8 cellular contexts compared by ENCODE assay signal in the genomic region with DNA sequence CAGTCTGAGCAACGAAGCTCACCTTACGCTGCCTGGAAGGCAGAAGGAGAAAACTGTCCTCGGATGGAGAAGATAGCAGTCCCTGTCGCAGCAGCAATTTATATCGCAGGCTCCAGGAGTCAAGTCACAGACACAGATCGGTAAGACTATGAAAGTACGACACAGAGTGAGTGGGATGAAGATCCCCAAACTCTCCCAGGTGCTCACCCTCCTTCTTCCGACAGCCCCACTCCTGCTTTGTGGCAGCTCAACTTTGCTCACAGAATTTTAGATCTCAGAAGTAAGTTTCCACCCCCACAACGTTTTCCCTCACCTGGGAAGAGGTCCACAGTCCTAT. TPM values are rescaled to one million over a fixed set of nuclear protein-coding genes. Genes with fewer than 3 reads are reported as not detected.
DNase-seq lines count a peak whose midpoint lies in the region; ATAC-seq, FAIRE-seq and TF ChIP-seq lines count a peak whose summit lies in the region.

No MANE protein-coding gene starts in this region.

- H3K4me2 ChIP-seq in BLaER1 treated with 17β-estradiol and CSF1 and Interleukin-3, amounts not matched to agents 10 nM and 100 nM = peak overlapping the region; percentile 88 to 99 (median 96)
- peak overlapping the region; percentile 88 for H3K4me2 ChIP-seq in HepG2 (ENCODE audit: low read depth, low read length)

- POLR2A ChIA-PET in HepG2 (lab: Yijun Ruan, JAX) = interaction anchor here (1.0 to 2.2 kb wide), 11 partner anchors 36 to 437 kb away, joined by 3 to 13 read pairs (median 5); a partner anchor contains a TSS

- peak overlapping the region; percentile 79 to 91 (median 85) for H3K9ac ChIP-seq in BLaER1 treated with 17β-estradiol and CSF1 and Interleukin-3, amounts not matched to agents 10 nM and 100 nM
- peak overlapping the region; percentile 88 for H3K9ac ChIP-seq in HepG2 (ENCODE audit: insufficient read depth, low read depth, low read length)

- TF ChIP-seq RAD21 in HepG2 (CRISPR knock-in tag; IDR thresholded peaks at IDR 0.05) = no peak

- no peaks in the 10 kb centered on the region for H3K27me3 ChIP-seq in BLaER1 treated with 17β-estradiol and CSF1 and Interleukin-3, amounts not matched to agents 10 nM and 100 nM
- H3K27me3 ChIP-seq in HepG2 (ENCODE audit: control insufficient read depth in 1 of 2, insufficient read depth in 2 of 2, low read length in 2 of 2) (no peaks in the 10 kb centered on the region; a peak in 1 of 5 replicates), tibial nerve (no peaks in the 10 kb centered on the region)

- TF ChIP-seq EP300 in HepG2 (IDR thresholded peaks at IDR 0.05; ENCODE audit: low read depth in 2 of 2, low read length in 2 of 2) (no peak), HepG2 (CRISPR knock-in tag; IDR thresholded peaks at IDR 0.05; ENCODE audit: borderline replicate concordance) (no peak), tibial nerve (IDR thresholded peaks at IDR 0.05) (no peak)

- CTCF ChIA-PET in HepG2 (lab: Yijun Ruan, JAX; ENCODE audit: low intra/inter-chr PET ratio, low total read pairs) = interaction anchor here (0.6 to 2.3 kb wide), 5 partner anchors 149 to 350 kb away, joined by 3 to 41 read pairs (median 5); a partner anchor contains a TSS

- BruUV-seq in HepG2 (replicated peaks; lab: Mats Ljungman, UMichigan) = no TSS peak

- H3K79me2 ChIP-seq in HepG2 (ENCODE audit: insufficient read depth, low read length) = peaks cover 29% of the 10 kb centered on the region

- H3K4me3 ChIP-seq in BLaER1 treated with 17β-estradiol and CSF1 and Interleukin-3, amounts not matched to agents 10 nM and 100 nM = peak overlapping the region; percentile 83 to 98 (median 90)
- H3K4me3 ChIP-seq in astrocyte of the cerebellum (ENCODE audit: low read depth, low read length) (peak overlapping the region; percentile 88), HepG2 (replicated peaks in 1 of 3; ENCODE audit: insufficient read depth in 1 of 3, low read depth in 2 of 3, low read length in 3 of 3) (peak overlapping the region; percentile 76 to 97 (median 83)), tibial nerve (peak overlapping the region; percentile 71 to 90 (median 83))

- peak overlapping the region; percentile 25 for H2AFZ ChIP-seq in HepG2 (ENCODE audit: low read length)

- no peak for DNase-seq in astrocyte of the cerebellum (ENCODE audit: low read depth)
- no peak for DNase-seq in HepG2 (ENCODE audit: low spot score)
- DNase-seq in tibial nerve (ENCODE audit: low spot score in 2 of 2) = no peak
- no peak for DNase-seq in activated CD8-positive, alpha-beta memory T cell treated with anti-CD3 and anti-CD28 coated beads, Interleukin-2, amount 50 U/mL, for 4 hours
- no peak for DNase-seq in stimulated activated CD4-positive, alpha-beta T cell treated with anti-CD3 and anti-CD28 coated beads, Interleukin-1b, Interleukin-23, amount 100 ng/mL, for 48 hours

- TF ChIP-seq POLR2A in HepG2 (IDR thresholded peaks at IDR 0.05; ENCODE audit: insufficient read depth in 1 of 2, low read depth in 2 of 2, low read length in 2 of 2) (no peak), tibial nerve (IDR thresholded peaks at IDR 0.05) (no peak)

- in situ Hi-C loops in astrocyte of the cerebellum (cut with HindIII; ENCODE audit: low sequenced_read_pairs) = no loop called here
- in situ Hi-C loops in HepG2 (cut with HindIII; ENCODE audit: extremely low pct_ligation_motif_present, low pct_unique_long_range_greater_than_20kb) = no loop called here

- 1% methylated on average over 9 of the region's 9 CpGs for WGBS in HepG2 (ENCODE audit: low lambda C conversion rate)
- 0 to 2% methylated on average over 9 of the region's 9 CpGs for WGBS in tibial nerve, 2 donors

- ATAC-seq in HG03135 (IDR thresholded peaks at IDR 0.05; ENCODE audit: unreplicated experiment) (peak; percentile 5), HepG2 (peak; percentile 4; the same call in 2 of the 3 replicates), HG02970 (IDR thresholded peaks at IDR 0.05; ENCODE audit: low FRiP score, unreplicated experiment) (no peak)

- H4K20me1 ChIP-seq in BLaER1 treated with 17β-estradiol and CSF1 and Interleukin-3, amounts not matched to agents 10 nM and 100 nM = peaks cover 0 to 44% (median 0%) of the 10 kb centered on the region in 11 experiments; a peak in 7 of 22 replicates
- no peaks in the 10 kb centered on the region for H4K20me1 ChIP-seq in HepG2 (ENCODE audit: insufficient read depth, low read length)

- intact Hi-C loops in HepG2 (cut with micrococcal nuclease; ENCODE audit: unreplicated experiment) = no loop called here

- no peak for FAIRE-seq in HepG2 (lab: Jason Lieb, UNC)

- peak overlapping the region; percentile 55 to 78 (median 73); a peak in 21 of 22 replicates for H3K27ac ChIP-seq in BLaER1 treated with 17β-estradiol and CSF1 and Interleukin-3, amounts not matched to agents 10 nM and 100 nM
- peak overlapping the region; percentile 72 for H3K27ac ChIP-seq in HepG2 (ENCODE audit: extremely low read length, insufficient read depth, low read length)
- H3K27ac ChIP-seq in tibial nerve = peak overlapping the region; percentile 72 to 95 (median 90)

- peaks cover 0 to 5% (median 3%) of the 10 kb centered on the region in 11 experiments; a peak in 17 of 22 replicates for H3K9me3 ChIP-seq in BLaER1 treated with 17β-estradiol and CSF1 and Interleukin-3, amounts not matched to agents 10 nM and 100 nM (replicated peaks in 1 of 11)
- H3K9me3 ChIP-seq in HepG2 (ENCODE audit: low read length) (no peaks in the 10 kb centered on the region), tibial nerve (no peaks in the 10 kb centered on the region)

- no peak for TF ChIP-seq CTCF in astrocyte of the cerebellum (IDR thresholded peaks at IDR 0.05; ENCODE audit: low read depth, low read length, missing control alignments)
- TF ChIP-seq CTCF in HepG2 (CRISPR knock-in tag; IDR thresholded peaks at IDR 0.05) = no peak
- TF ChIP-seq CTCF in tibial nerve (IDR thresholded peaks at IDR 0.05) = no peak

- H3K36me3 ChIP-seq in BLaER1 treated with 17β-estradiol and CSF1 and Interleukin-3, amounts not matched to agents 10 nM and 100 nM = peaks cover 26 to 42% (median 38%) of the 10 kb centered on the region in 11 experiments; a peak in 20 of 22 replicates
- peaks cover 0 to 21% of the 10 kb centered on the region in 2 experiments; a peak in 3 of 5 replicates for H3K36me3 ChIP-seq in HepG2 (replicated peaks in 1 of 2; ENCODE audit: control insufficient read depth in 1 of 2, insufficient read depth in 2 of 2, low read length in 2 of 2)
- peaks cover 0 to 30% (median 0%) of the 10 kb centered on the region in 3 donors for H3K36me3 ChIP-seq in tibial nerve

- peaks cover 17 to 55% (median 33%) of the 10 kb centered on the region in 10 experiments for H3K4me1 ChIP-seq in BLaER1 treated with 17β-estradiol and CSF1 and Interleukin-3, amounts not matched to agents 10 nM and 100 nM
- H3K4me1 ChIP-seq in HepG2 (ENCODE audit: insufficient read depth, low read length) (peaks cover 34% of the 10 kb centered on the region), tibial nerve (peaks cover 0 to 28% (median 13%) of the 10 kb centered on the region in 4 donors)

RNA-seq across cellular contexts. Expression of a gene that starts 0.4 kb away (rescaled TPM):
- total RNA-seq in HepG2 (2016; rRNA removed; fragmentation: Illumina TruSeq; extraction: Trizol) = 42.2 and 60.0 TPM in 2 replicates
- 7.7 and 8.3 TPM in 2 replicates for total RNA-seq in HepG2 (2016; cell fraction: cytosol; rRNA removed; fragmentation: Illumina TruSeq; extraction: Trizol; ENCODE audit: low read depth)
- total RNA-seq in HepG2 (2016; cell fraction: insoluble cytoplasmic fraction; rRNA removed; fragmentation: Illumina TruSeq; extraction: Trizol) = 40.2 and 59.3 TPM in 2 replicates
- total RNA-seq in HepG2 (2016; cell fraction: membrane; rRNA removed; fragmentation: Illumina TruSeq; extraction: Trizol) = 22.9 and 26.8 TPM in 2 replicates
- 56.0 and 68.7 TPM in 2 replicates for total RNA-seq in HepG2 (2016; cell fraction: nucleus; rRNA removed; fragmentation: Illumina TruSeq; extraction: Trizol)
- polyA plus RNA-seq in HepG2 (2011; rRNA removed) = 39.3 and 53.3 TPM in 2 replicates
- 37.4 and 40.2 TPM in 2 replicates for polyA plus RNA-seq in HepG2 (2011; cell fraction: cytosol; rRNA removed)
- 23.9 and 27.6 TPM in 2 replicates for polyA plus RNA-seq in HepG2 (2011; cell fraction: nucleus; rRNA removed)
- polyA plus RNA-seq in HepG2 (2012) = 27.8 and 33.4 TPM in 2 replicates
- polyA plus RNA-seq in HepG2 (2016; cell fraction: cytosol; fragmentation: Illumina TruSeq; extraction: Trizol; ENCODE audit: low read depth) = 7.2 and 7.5 TPM in 2 replicates
- 36.4 and 37.1 TPM in 2 replicates for polyA plus RNA-seq in HepG2 (2016; cell fraction: insoluble cytoplasmic fraction; fragmentation: Illumina TruSeq; extraction: Trizol; ENCODE audit: low read depth)
- 15.5 and 17.6 TPM in 2 replicates for polyA plus RNA-seq in HepG2 (2016; cell fraction: membrane; fragmentation: Illumina TruSeq; extraction: Trizol; ENCODE audit: low read depth)
- 65.4 and 68.8 TPM in 2 replicates for polyA plus RNA-seq in HepG2 (2016; cell fraction: nucleus; fragmentation: Illumina TruSeq; extraction: Trizol; ENCODE audit: insufficient read depth, low read depth)
- polyA minus RNA-seq in HepG2 (2011; rRNA and poly(A)+ RNA removed; ENCODE audit: low replicate concordance) = 68.6 and 112 TPM in 2 replicates
- polyA minus RNA-seq in HepG2 (2011; cell fraction: cytosol; rRNA and poly(A)+ RNA removed) = 36.2 and 43.2 TPM in 2 replicates
- 32.1 and 37.8 TPM in 2 replicates for polyA minus RNA-seq in HepG2 (2011; cell fraction: nucleus; rRNA and poly(A)+ RNA removed)
- total RNA-seq in tibial nerve = 10 to 100 TPM; 18.6 to 34.3 (median 21.7) TPM

RNA-seq across cellular contexts. Expression of a gene that starts 36.8 kb away (rescaled TPM):
- 98.4 and 263 TPM in 2 replicates for total RNA-seq in HepG2 (2016; rRNA removed; fragmentation: Illumina TruSeq; extraction: Trizol)
- 20.5 and 24.5 TPM in 2 replicates for total RNA-seq in HepG2 (2016; cell fraction: cytosol; rRNA removed; fragmentation: Illumina TruSeq; extraction: Trizol; ENCODE audit: low read depth)
- 83.4 and 264 TPM in 2 replicates for total RNA-seq in HepG2 (2016; cell fraction: insoluble cytoplasmic fraction; rRNA removed; fragmentation: Illumina TruSeq; extraction: Trizol)
- total RNA-seq in HepG2 (2016; cell fraction: membrane; rRNA removed; fragmentation: Illumina TruSeq; extraction: Trizol) = 60.1 and 67.9 TPM in 2 replicates
- 196 and 225 TPM in 2 replicates for total RNA-seq in HepG2 (2016; cell fraction: nucleus; rRNA removed; fragmentation: Illumina TruSeq; extraction: Trizol)
- polyA plus RNA-seq in HepG2 (2011; rRNA removed) = 123 and 180 TPM in 2 replicates
- polyA plus RNA-seq in HepG2 (2011; cell fraction: cytosol; rRNA removed) = 120 and 133 TPM in 2 replicates
- 113 and 161 TPM in 2 replicates for polyA plus RNA-seq in HepG2 (2011; cell fraction: nucleus; rRNA removed)
- 117 and 149 TPM in 2 replicates for polyA plus RNA-seq in HepG2 (2012)
- polyA plus RNA-seq in HepG2 (2016; cell fraction: cytosol; fragmentation: Illumina TruSeq; extraction: Trizol; ENCODE audit: low read depth) = 15.9 and 16.2 TPM in 2 replicates
- polyA plus RNA-seq in HepG2 (2016; cell fraction: insoluble cytoplasmic fraction; fragmentation: Illumina TruSeq; extraction: Trizol; ENCODE audit: low read depth) = 74.3 and 86.8 TPM in 2 replicates
- polyA plus RNA-seq in HepG2 (2016; cell fraction: membrane; fragmentation: Illumina TruSeq; extraction: Trizol; ENCODE audit: low read depth) = 36.1 and 41.4 TPM in 2 replicates
- 186 and 203 TPM in 2 replicates for polyA plus RNA-seq in HepG2 (2016; cell fraction: nucleus; fragmentation: Illumina TruSeq; extraction: Trizol; ENCODE audit: insufficient read depth, low read depth)
- polyA minus RNA-seq in HepG2 (2011; rRNA and poly(A)+ RNA removed; ENCODE audit: low replicate concordance) = 217 and 608 TPM in 2 replicates
- 136 and 168 TPM in 2 replicates for polyA minus RNA-seq in HepG2 (2011; cell fraction: cytosol; rRNA and poly(A)+ RNA removed)
- 114 and 141 TPM in 2 replicates for polyA minus RNA-seq in HepG2 (2011; cell fraction: nucleus; rRNA and poly(A)+ RNA removed)
- total RNA-seq in tibial nerve = 10 to 100 TPM; 12.0 to 26.7 (median 17.3) TPM
